In the genomic region with DNA sequence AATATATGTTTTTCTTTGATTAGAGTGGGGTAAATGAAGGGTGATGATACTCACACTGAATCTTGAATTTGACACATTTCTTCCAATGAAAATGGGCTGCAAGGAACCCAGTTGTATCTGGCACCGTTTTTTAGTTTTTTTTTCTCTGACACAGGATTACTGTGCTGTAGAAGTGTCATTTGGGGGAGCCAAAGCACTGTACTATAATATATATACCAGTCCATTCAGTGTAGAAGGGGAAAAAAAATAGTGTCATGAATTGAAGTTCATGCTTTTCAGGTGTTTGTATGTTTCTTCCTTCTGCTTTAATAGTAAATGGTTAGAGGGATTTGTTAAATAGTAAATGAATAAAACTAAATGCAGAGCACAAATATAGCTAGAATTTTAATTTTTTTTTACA, we compare ENCODE assay signal across 1 cellular context.
TF ChIP-seq lines count a peak whose summit lies in the region.

No MANE protein-coding gene starts in this region.

TF ChIP-seq in HepG2, 621 proteins besides CTCF, POLR2A, EP300 and RAD21:
- TF ChIP-seq STAG1 (CRISPR knock-in tag; IDR thresholded peaks at IDR 0.05): peak; percentile 50
